Comparison of ENCODE assay signal across 1 cellular context in the genomic region with DNA sequence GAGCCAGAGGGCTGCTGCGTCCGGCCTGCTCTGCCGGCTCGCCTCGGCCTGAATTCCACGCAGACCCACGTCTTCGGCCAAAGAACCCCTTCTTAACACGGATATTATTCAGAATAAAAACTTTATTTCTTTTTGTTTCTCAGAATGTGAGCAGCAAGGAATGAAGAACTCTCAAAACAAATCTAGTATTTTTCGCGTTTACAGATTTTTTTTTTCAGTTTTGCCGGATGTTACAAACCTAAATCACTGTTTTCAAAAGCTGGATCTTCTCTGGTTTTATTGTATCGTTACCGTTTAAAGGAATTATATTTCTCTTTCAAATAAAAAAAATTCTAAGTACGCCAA.
TF ChIP-seq lines count a peak whose summit lies in the region.

No MANE protein-coding gene starts in this region.

TF ChIP-seq in IMR-90, 13 proteins besides CTCF, POLR2A, EP300 and RAD21:
- TF ChIP-seq MAZ (IDR thresholded peaks at IDR 0.05; ENCODE audit: borderline replicate concordance, low read depth, low read length), result no peak
- TF ChIP-seq SMC3 (IDR thresholded peaks at IDR 0.05; ENCODE audit: low read depth, low read length), result no peak
- no peak for TF ChIP-seq MAFK (IDR thresholded peaks at IDR 0.05; ENCODE audit: low read depth, low read length)
- TF ChIP-seq MXI1 (IDR thresholded peaks at IDR 0.05; ENCODE audit: borderline replicate concordance, low read depth, low read length), result no peak
- TF ChIP-seq CEBPB (IDR thresholded peaks at IDR 0.05; ENCODE audit: low read depth, low read length), result no peak
- TF ChIP-seq FOS (IDR thresholded peaks at IDR 0.05; ENCODE audit: low read depth, low read length), result no peak
- no peak for TF ChIP-seq CHD1 (IDR thresholded peaks at IDR 0.05; ENCODE audit: low read depth, low read length)
- no peak for TF ChIP-seq BHLHE40 (IDR thresholded peaks at IDR 0.05; ENCODE audit: low read depth, low read length)
- TF ChIP-seq, protein P1, sequence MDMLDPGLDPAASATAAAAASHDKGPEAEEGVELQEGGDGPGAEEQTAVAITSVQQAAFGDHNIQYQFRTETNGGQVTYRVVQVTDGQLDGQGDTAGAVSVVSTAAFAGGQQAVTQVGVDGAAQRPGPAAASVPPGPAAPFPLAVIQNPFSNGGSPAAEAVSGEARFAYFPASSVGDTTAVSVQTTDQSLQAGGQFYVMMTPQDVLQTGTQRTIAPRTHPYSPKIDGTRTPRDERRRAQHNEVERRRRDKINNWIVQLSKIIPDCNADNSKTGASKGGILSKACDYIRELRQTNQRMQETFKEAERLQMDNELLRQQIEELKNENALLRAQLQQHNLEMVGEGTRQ (IDR thresholded peaks at IDR 0.05; ENCODE audit: low read depth, low read length), result no peak
- TF ChIP-seq RFX5 (IDR thresholded peaks at IDR 0.05; ENCODE audit: low read depth, low read length), result no peak
- TF ChIP-seq, protein P2, sequence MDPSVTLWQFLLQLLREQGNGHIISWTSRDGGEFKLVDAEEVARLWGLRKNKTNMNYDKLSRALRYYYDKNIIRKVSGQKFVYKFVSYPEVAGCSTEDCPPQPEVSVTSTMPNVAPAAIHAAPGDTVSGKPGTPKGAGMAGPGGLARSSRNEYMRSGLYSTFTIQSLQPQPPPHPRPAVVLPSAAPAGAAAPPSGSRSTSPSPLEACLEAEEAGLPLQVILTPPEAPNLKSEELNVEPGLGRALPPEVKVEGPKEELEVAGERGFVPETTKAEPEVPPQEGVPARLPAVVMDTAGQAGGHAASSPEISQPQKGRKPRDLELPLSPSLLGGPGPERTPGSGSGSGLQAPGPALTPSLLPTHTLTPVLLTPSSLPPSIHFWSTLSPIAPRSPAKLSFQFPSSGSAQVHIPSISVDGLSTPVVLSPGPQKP (IDR thresholded peaks at IDR 0.05; ENCODE audit: borderline replicate concordance, low read depth, low read length), result no peak
- TF ChIP-seq RCOR1 (IDR thresholded peaks at IDR 0.05; ENCODE audit: insufficient replicate concordance, low read length), result no peak
- no peak for TF ChIP-seq NFE2L2 (IDR thresholded peaks at IDR 0.05; ENCODE audit: low read depth, low read length)
